Comparison of ENCODE assay signal across 13 cellular contexts in the genomic region with DNA sequence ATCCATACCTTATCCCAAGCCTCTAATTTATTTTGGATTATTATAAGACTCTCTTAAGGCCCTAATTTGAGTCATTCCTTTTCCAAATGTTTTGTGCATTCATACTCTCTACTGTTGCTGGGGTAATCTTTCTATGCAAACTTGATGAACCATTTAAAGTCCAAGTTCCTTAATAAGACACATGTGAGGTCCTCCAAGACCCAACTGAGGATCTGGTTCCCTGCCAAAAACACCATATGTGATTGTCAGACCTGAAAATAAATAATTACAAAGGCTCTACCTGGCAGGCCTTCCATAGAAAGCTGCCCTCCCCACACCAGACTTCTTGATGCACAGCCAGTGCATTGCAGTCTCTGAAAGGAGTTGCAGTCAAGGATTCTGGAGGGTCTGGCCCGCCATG.
DNase-seq lines count a peak whose midpoint lies in the region; ATAC-seq and TF ChIP-seq lines count a peak whose summit lies in the region.
"Had no signal": no experiment of that assay in that cellular context is flagged by ENCODE, and none has a peak within 500 bp of the region (broad histone marks: within the 10 kb centered on the region; RNA-seq: fewer than 3 reads in every experiment).

No MANE protein-coding gene starts in this region.

- no peak overlapping the region for H3K9ac ChIP-seq in MM.1S (ENCODE audit: low read length)
- H3K9ac ChIP-seq: BLaER1 treated with 17β-estradiol and CSF1 and Interleukin-3, amounts not matched to agents 10 nM and 100 nM; GM23248 had no signal

- H3K4me3 ChIP-seq in MM.1S (ENCODE audit: low read length) (no peak overlapping the region), SJCRH30 (no peak overlapping the region)
- H3K4me3 ChIP-seq: BLaER1 treated with 17β-estradiol and CSF1 and Interleukin-3, amounts not matched to agents 10 nM and 100 nM; GM23248 had no signal

- peak overlapping the region; percentile 61 for H3K4me2 ChIP-seq in MM.1S (ENCODE audit: low read depth, low read length)

- H2AFZ ChIP-seq in MM.1S (ENCODE audit: low read length): 0 out of 2 replicates have a peak overlapping the region, but pooled peaks have one; percentile 14
- H2AFZ ChIP-seq: GM23248 had no signal

- no peaks in the 10 kb centered on the region for H3K27me3 ChIP-seq in MM.1S (replicated peaks; ENCODE audit: insufficient read depth, low read length)
- no peaks in the 10 kb centered on the region for H3K27me3 ChIP-seq in SJCRH30
- H3K27me3 ChIP-seq: BLaER1 treated with 17β-estradiol and CSF1 and Interleukin-3, amounts not matched to agents 10 nM and 100 nM had no signal

- H3K4me1 ChIP-seq in MM.1S (ENCODE audit: low read length) (no peaks in the 10 kb centered on the region), SJCRH30 (peaks cover 15% of the 10 kb centered on the region)

- H3K79me2 ChIP-seq in MM.1S (ENCODE audit: low read length): no peaks in the 10 kb centered on the region

- H3K9me3 ChIP-seq in MM.1S (replicated peaks; ENCODE audit: insufficient read depth, low read length): no peaks in the 10 kb centered on the region
- no peaks in the 10 kb centered on the region for H3K9me3 ChIP-seq in SJCRH30 (replicated peaks)
- H3K9me3 ChIP-seq: BLaER1 treated with 17β-estradiol and CSF1 and Interleukin-3, amounts not matched to agents 10 nM and 100 nM had no signal

- H3F3A ChIP-seq in MM.1S (ENCODE audit: insufficient read depth, low read length): no peaks in the 10 kb centered on the region

- H4K20me1 ChIP-seq in MM.1S (ENCODE audit: insufficient read depth, low read length): no peaks in the 10 kb centered on the region
- H4K20me1 ChIP-seq: BLaER1 treated with 17β-estradiol and CSF1 and Interleukin-3, amounts not matched to agents 10 nM and 100 nM had no signal

- H3K9me2 ChIP-seq in MM.1S (replicated peaks; ENCODE audit: insufficient read depth, low read length): no peaks in the 10 kb centered on the region

- no peak for ATAC-seq in GM19351 (IDR thresholded peaks at IDR 0.05; ENCODE audit: unreplicated experiment)
- ATAC-seq: CD8-positive, alpha-beta T cell; HCT116 had no signal

- no peak for TF ChIP-seq CTCF in MM.1S (IDR thresholded peaks at IDR 0.05; ENCODE audit: low read length)

- H3K27ac ChIP-seq in MM.1S (ENCODE audit: low read length) (peak overlapping the region; percentile 38; the same call in 1 of the 2 replicates), SJCRH30 (peak overlapping the region; percentile 77)
- H3K27ac ChIP-seq: BLaER1 treated with 17β-estradiol and CSF1 and Interleukin-3, amounts not matched to agents 10 nM and 100 nM; GM23248; HL-60 had no signal

- H3K36me3 ChIP-seq in MM.1S (replicated peaks; ENCODE audit: insufficient read depth, low read length) (no peaks in the 10 kb centered on the region), SJCRH30 (no peaks in the 10 kb centered on the region)
- H3K36me3 ChIP-seq: BLaER1 treated with 17β-estradiol and CSF1 and Interleukin-3, amounts not matched to agents 10 nM and 100 nM had no signal

- DNase-seq in MM.1S (no peak), NCI-H2171 treated with DMSO at 0.1 percent for 48 hours (lab: John Stamatoyannopoulos, UW) (peak; percentile 70), SJCRH30 (no peak), fibroblast of peridontal ligament (ENCODE audit: extremely low read depth) (peak; percentile 18), cerebellum (ENCODE audit: low spot score) (no peak)
- DNase-seq: Calu3; CD8-positive, alpha-beta T cell; GM23248; HFFc6 had no signal

Comparison
In these comparisons a context has a peak if more than half of its experiments do, and no peak if none do; other contexts are left out.
1. DNase-seq: peak in NCI-H2171 treated with DMSO at 0.1 percent for 48 hours (single experiment) and fibroblast of peridontal ligament (single experiment); none in MM.1S (single experiment), SJCRH30 (0 of 2) and cerebellum (single experiment).